Comparison of ENCODE assay signal across 20 cellular contexts in genomic region chr2:215272918-215273317, GRCh38. TPM values are rescaled to one million over a fixed set of nuclear protein-coding genes. Genes with fewer than 3 reads are reported as not detected.
DNase-seq lines count a peak whose midpoint lies in the region; ATAC-seq lines count a peak whose summit lies in the region.
"Had no signal": no experiment of that assay in that cellular context is flagged by ENCODE, and none has a peak within 500 bp of the region (broad histone marks: within the 10 kb centered on the region; RNA-seq: fewer than 3 reads in every experiment).

No MANE protein-coding gene starts in this region.

- no peaks in the 10 kb centered on the region for H3K36me3 Mint-ChIP-seq in activated T-cell treated with anti-CD3 and anti-CD28 coated beads, Interleukin-2, amount 50 U/mL, for 72 hours (ENCODE audit: insufficient read depth in 2 of 2)
- H3K36me3 Mint-ChIP-seq: CD4-positive, CD25-positive, alpha-beta regulatory T cell had no signal

- no peak overlapping the region for H3K4me3 Mint-ChIP-seq in activated T-cell treated with anti-CD3 and anti-CD28 coated beads, Interleukin-2, amount 50 U/mL, for 72 hours
- H3K4me3 Mint-ChIP-seq: CD4-positive, CD25-positive, alpha-beta regulatory T cell had no signal

- no peaks in the 10 kb centered on the region for H3K27me3 Mint-ChIP-seq in activated T-cell treated with anti-CD3 and anti-CD28 coated beads, Interleukin-2, amount 50 U/mL, for 72 hours (ENCODE audit: low read depth)
- H3K27me3 Mint-ChIP-seq: CD4-positive, CD25-positive, alpha-beta regulatory T cell had no signal

- no peak for DNase-seq in activated T-cell treated with anti-CD3 and anti-CD28 coated beads, Interleukin-2, amount 50 U/mL, for 72 hours
- no peak for DNase-seq in activated T-cell treated with anti-CD3 and anti-CD28 coated beads for 4 hours
- no peak for DNase-seq in dermis blood vessel endothelial cell
- no peak for DNase-seq in stimulated activated naive CD4-positive, alpha-beta T cell (lab: John Stamatoyannopoulos, UW)
- DNase-seq in amniotic stem cell (lab: John Stamatoyannopoulos, UW): no peak
- DNase-seq: BE2C; CD4-positive, CD25-positive, alpha-beta regulatory T cell; COR-L47; DMS153; GDM1; NCI-H1417 treated with DMSO at 0.1 percent for 48 hours; NCI-H187 treated with DMSO at 0.1 percent for 48 hours; NCI-H226; NCI-H524; NCI-H82; RPMI8226; SHP77 treated with DMSO at 0.1 percent for 48 hours; SK-N-SH had no signal

- ATAC-seq in activated T-cell treated with anti-CD3 and anti-CD28 coated beads, Interleukin-2, amount 50 U/mL, for 72 hours (replicated peaks in 1 of 2): peak; percentile 58 to 75
- ATAC-seq in GM19463 (IDR thresholded peaks at IDR 0.05; ENCODE audit: unreplicated experiment) (peak; percentile 42), HG03442 (IDR thresholded peaks at IDR 0.05; ENCODE audit: unreplicated experiment) (peak; percentile 63)

- no peak overlapping the region for H3K27ac Mint-ChIP-seq in activated T-cell treated with anti-CD3 and anti-CD28 coated beads, Interleukin-2, amount 50 U/mL, for 72 hours
- H3K27ac Mint-ChIP-seq: CD4-positive, CD25-positive, alpha-beta regulatory T cell had no signal

- H3K9me3 Mint-ChIP-seq in activated T-cell treated with anti-CD3 and anti-CD28 coated beads, Interleukin-2, amount 50 U/mL, for 72 hours: no peaks in the 10 kb centered on the region

- peaks cover 11% of the 10 kb centered on the region for H3K4me1 Mint-ChIP-seq in activated T-cell treated with anti-CD3 and anti-CD28 coated beads, Interleukin-2, amount 50 U/mL, for 72 hours (ENCODE audit: low read depth)
- H3K4me1 Mint-ChIP-seq: CD4-positive, CD25-positive, alpha-beta regulatory T cell had no signal

RNA-seq across cellular contexts. Expression of gene ATIC, which starts 38.9 kb away (rescaled TPM):
- 100 to 1,000 TPM; 189 to 237 TPM for total RNA-seq in activated T-cell treated with anti-CD3 and anti-CD28 coated beads, Interleukin-2, amount 50 U/mL, for 72 hours
- 6.6 and 33.6 TPM in 2 replicates for total RNA-seq in dermis blood vessel endothelial cell
